Comparison of ENCODE assay signal across 8 cellular contexts in genomic region chr15:63473999-63474809, GRCh38. TPM values are rescaled to one million over a fixed set of nuclear protein-coding genes. Genes with fewer than 3 reads are reported as not detected.
A peak's percentile ranks its signal among the peaks of the same experiment; 100 is the strongest.
DNase-seq lines count a peak whose midpoint lies in the region; ATAC-seq, FAIRE-seq and TF ChIP-seq lines count a peak whose summit lies in the region.

No MANE protein-coding gene starts in this region.

- H3K4me1 ChIP-seq in spleen: peaks cover 29 to 66% (median 54%) of the 10 kb centered on the region in 6 donors

- peak; percentile 61 for FAIRE-seq in GM12892 (lab: Jason Lieb, UNC)

- no peaks in the 10 kb centered on the region for H3K9me3 ChIP-seq in spleen

- peak in 3 of 11 experiments; percentile 9 to 40 (median 34) for TF ChIP-seq CTCF in spleen (IDR thresholded peaks at IDR 0.05 in 8 of 11, conservative IDR thresholded peaks at IDR 0.05 in 3 of 11)

- peak overlapping the region in 1 of 8 donors; percentile 16 for H3K4me3 ChIP-seq in spleen

- peak overlapping the region; percentile 58 to 86 (median 76) for H3K27ac ChIP-seq in spleen

- DNase-seq in GM12892 (ENCODE audit: insufficient read length) (no peak), LHCN-M2 (ENCODE audit: low read depth) (peak; percentile 83), fibroblast of peridontal ligament (ENCODE audit: extremely low read depth) (peak; percentile 71), spleen (peak; percentile 77), COR-L47 (lab: John Stamatoyannopoulos, UW) (no peak), NCI-H1105 (lab: John Stamatoyannopoulos, UW) (no peak)
- peak; percentile 62 to 75 for DNase-seq in activated CD4-positive, alpha-beta T cell treated with anti-CD3 and anti-CD28 coated beads, Interleukin-2, amount 50 U/mL, for 48 hours

- intact Hi-C loops in spleen (cut with DNase I; ENCODE audit: low total_unique reads): loop anchor here (10.0 kb wide), 1 partner anchor 121 kb away; the partner anchor contains the start of gene FBXL22

- peak; percentile 48 for ATAC-seq in GM21786 (IDR thresholded peaks at IDR 0.05; ENCODE audit: unreplicated experiment)

- TF ChIP-seq POLR2A in GM12892 (IDR thresholded peaks at IDR 0.05; ENCODE audit: low read depth, low read length) (0 out of 2 replicates have a peak, but pooled peaks have one; percentile 22), spleen (IDR thresholded peaks at IDR 0.05) (no peak)

- H3K27me3 ChIP-seq in spleen (replicated peaks in 1 of 7): no peaks in the 10 kb centered on the region

- no peaks in the 10 kb centered on the region for H3K36me3 ChIP-seq in spleen

- WGBS in spleen, 5 donors: 52 to 75% (median 67%) methylated on average over 4 of the region's 4 CpGs

RNA-seq across cellular contexts. Expression of gene USP3, which starts 30.2 kb away (rescaled TPM):
- polyA plus RNA-seq in GM12892 (2012; ENCODE audit: missing spikeins): 27.9 TPM
- total RNA-seq in LHCN-M2 (2014; rRNA removed) (21.2 and 24.3 TPM in 2 replicates), spleen (100 to 1,000 TPM in 4 of 7 donors, 10 to 100 TPM in 3; 82.0 to 136 (median 112) TPM)
- 10.2 TPM for polyA plus RNA-seq in LHCN-M2 (2012)
- 10 to 100 TPM; 29.5 to 48.4 (median 38.4) TPM for polyA plus RNA-seq in spleen

Comparison
In these comparisons a context has a peak if more than half of its experiments do, and no peak if none do; other contexts are left out.
1. DNase-seq: peak in LHCN-M2 (single experiment), activated CD4-positive, alpha-beta T cell treated with anti-CD3 and anti-CD28 coated beads, Interleukin-2, amount 50 U/mL, for 48 hours (2 of 2), fibroblast of peridontal ligament (single experiment) and spleen (single experiment); none in GM12892 (single experiment), COR-L47 (single experiment) and NCI-H1105 (single experiment).